22 cellular contexts compared by ENCODE assay signal in the genomic region with DNA sequence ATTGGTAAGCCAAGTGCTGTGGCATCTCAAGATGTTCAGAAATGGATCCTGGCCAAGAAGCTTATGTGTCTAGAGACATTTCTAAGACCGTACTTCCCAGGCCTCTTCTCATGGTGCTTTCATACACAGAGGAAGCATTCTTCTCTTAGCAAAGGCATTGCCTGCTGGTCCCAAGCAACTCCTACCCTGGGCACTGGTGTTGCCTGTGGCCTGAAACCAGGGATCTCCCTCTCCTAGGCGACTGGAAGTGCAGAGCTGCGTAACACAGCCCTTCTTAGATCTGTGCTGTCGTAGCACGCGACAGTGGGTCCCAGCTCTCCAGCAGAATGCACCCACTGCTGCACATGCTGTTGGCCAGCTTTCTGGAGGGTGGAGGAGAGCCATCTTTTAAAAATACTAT.
DNase-seq lines count a peak whose midpoint lies in the region; ATAC-seq and TF ChIP-seq lines count a peak whose summit lies in the region.
"Had no signal": no experiment of that assay in that cellular context is flagged by ENCODE, and none has a peak within 500 bp of the region (broad histone marks: within the 10 kb centered on the region; RNA-seq: fewer than 3 reads in every experiment).

No MANE protein-coding gene starts in this region.

- POLR2A ChIA-PET in activated CD8-positive, alpha-beta T cell treated with anti-CD3 and anti-CD28 coated beads for 36 hours (lab: Charles Lee) = no interaction called here
- POLR2A ChIA-PET in activated CD8-positive, alpha-beta T cell treated with anti-CD3 and anti-CD28 coated beads, Interleukin-2, amount 10 ng/mL, durations not matched to agents 7 days and 5 days (lab: Charles Lee) = interaction anchor here (0.6 to 0.8 kb wide), 2 partner anchors 12 to 437 kb away, joined by 3 to 4 read pairs; no protein-coding TSS in a partner anchor

- peaks cover 11% of the 10 kb centered on the region for H3K4me1 Mint-ChIP-seq in activated CD8-positive, alpha-beta T cell treated with anti-CD3 and anti-CD28 coated beads for 36 hours (ENCODE audit: low read depth)
- peaks cover 10% of the 10 kb centered on the region for H3K4me1 Mint-ChIP-seq in activated CD8-positive, alpha-beta T cell treated with anti-CD3 and anti-CD28 coated beads, Interleukin-2, amount 10 ng/mL, durations not matched to agents 7 days and 5 days (ENCODE audit: low read depth)
- H3K4me1 Mint-ChIP-seq in activated naive CD8-positive, alpha-beta T cell treated with anti-CD3 and anti-CD28 coated beads, Interleukin-2, amount 50 U/mL, for 24 hours = peaks cover 20% of the 10 kb centered on the region

- WGBS in hepatocyte (ENCODE audit: low lambda C conversion rate, missing lambda C conversion rate) = 93% methylated on average over 6 of the region's 6 CpGs
- WGBS in psoas muscle, 3 donors = 84 to 88% (median 87%) methylated on average over 6 of the region's 6 CpGs

- no peak for TF ChIP-seq CTCF in activated CD8-positive, alpha-beta T cell treated with anti-CD3 and anti-CD28 coated beads for 36 hours (IDR thresholded peaks at IDR 0.05)
- TF ChIP-seq CTCF in WERI-Rb-1 (IDR thresholded peaks at IDR 0.05; ENCODE audit: low read depth, low read length) (no peak), hepatocyte (IDR thresholded peaks at IDR 0.05; ENCODE audit: poor library complexity) (no peak), thoracic aorta (IDR thresholded peaks at IDR 0.05) (no peak), psoas muscle (IDR thresholded peaks at IDR 0.05) (no peak)

- CTCF ChIA-PET in activated CD8-positive, alpha-beta T cell treated with anti-CD3 and anti-CD28 coated beads for 36 hours (lab: Charles Lee) = no interaction called here
- CTCF ChIA-PET in activated CD8-positive, alpha-beta T cell treated with anti-CD3 and anti-CD28 coated beads, Interleukin-2, amount 10 ng/mL, durations not matched to agents 7 days and 5 days (lab: Charles Lee) = interaction anchor here (1.0 to 3.3 kb wide), 2 partner anchors 9 to 319 kb away, joined by 5 to 13 read pairs; no protein-coding TSS in a partner anchor

- peak overlapping the region; percentile 32 for H3K27ac Mint-ChIP-seq in activated CD8-positive, alpha-beta T cell treated with anti-CD3 and anti-CD28 coated beads for 36 hours
- H3K27ac Mint-ChIP-seq in activated CD8-positive, alpha-beta T cell treated with anti-CD3 and anti-CD28 coated beads, Interleukin-2, amount 10 ng/mL, durations not matched to agents 7 days and 5 days = no peak overlapping the region
- H3K27ac Mint-ChIP-seq in activated naive CD8-positive, alpha-beta T cell treated with anti-CD3 and anti-CD28 coated beads, Interleukin-2, amount 50 U/mL, for 24 hours = no peak overlapping the region

- no peaks in the 10 kb centered on the region for H3K27me3 Mint-ChIP-seq in activated CD8-positive, alpha-beta T cell treated with anti-CD3 and anti-CD28 coated beads for 36 hours
- H3K27me3 Mint-ChIP-seq in activated CD8-positive, alpha-beta T cell treated with anti-CD3 and anti-CD28 coated beads, Interleukin-2, amount 10 ng/mL, durations not matched to agents 7 days and 5 days (ENCODE audit: low read depth) = no peaks in the 10 kb centered on the region
- no peaks in the 10 kb centered on the region for H3K27me3 Mint-ChIP-seq in activated naive CD8-positive, alpha-beta T cell treated with anti-CD3 and anti-CD28 coated beads, Interleukin-2, amount 50 U/mL, for 24 hours

- no peak overlapping the region for H3K4me3 Mint-ChIP-seq in activated CD8-positive, alpha-beta T cell treated with anti-CD3 and anti-CD28 coated beads for 36 hours
- no peak overlapping the region for H3K4me3 Mint-ChIP-seq in activated CD8-positive, alpha-beta T cell treated with anti-CD3 and anti-CD28 coated beads, Interleukin-2, amount 10 ng/mL, durations not matched to agents 7 days and 5 days
- H3K4me3 Mint-ChIP-seq in activated naive CD8-positive, alpha-beta T cell treated with anti-CD3 and anti-CD28 coated beads, Interleukin-2, amount 50 U/mL, for 24 hours = no peak overlapping the region

- peaks cover 18% of the 10 kb centered on the region for H3K79me2 ChIP-seq in hepatocyte

- H3K4me3 ChIP-seq in WERI-Rb-1 (ENCODE audit: low read depth, low read length) (no peak overlapping the region), hepatocyte (no peak overlapping the region), thoracic aorta (no peak overlapping the region), psoas muscle (no peak overlapping the region)
- H3K4me3 ChIP-seq: colonic mucosa, GM12878, ovary had no signal

- H3K27me3 ChIP-seq in WERI-Rb-1 (ENCODE audit: insufficient read depth, low read depth, severe bottlenecking) (no peaks in the 10 kb centered on the region), hepatocyte (no peaks in the 10 kb centered on the region), thoracic aorta (replicated peaks; ENCODE audit: insufficient read depth) (no peaks in the 10 kb centered on the region), psoas muscle (ENCODE audit: insufficient read depth in 3 of 3, low read length in 2 of 3) (no peaks in the 10 kb centered on the region)
- H3K27me3 ChIP-seq: colonic mucosa, ovary had no signal

- H3K9me3 Mint-ChIP-seq in activated CD8-positive, alpha-beta T cell treated with anti-CD3 and anti-CD28 coated beads for 36 hours = no peaks in the 10 kb centered on the region
- H3K9me3 Mint-ChIP-seq in activated CD8-positive, alpha-beta T cell treated with anti-CD3 and anti-CD28 coated beads, Interleukin-2, amount 10 ng/mL, durations not matched to agents 7 days and 5 days (ENCODE audit: insufficient read depth) = no peaks in the 10 kb centered on the region
- H3K9me3 Mint-ChIP-seq in activated naive CD8-positive, alpha-beta T cell treated with anti-CD3 and anti-CD28 coated beads, Interleukin-2, amount 50 U/mL, for 24 hours = no peaks in the 10 kb centered on the region

- H3K4me1 ChIP-seq in hepatocyte (ENCODE audit: insufficient read depth) (peaks cover 44% of the 10 kb centered on the region), thoracic aorta (ENCODE audit: control insufficient read depth in 1 of 2, low read depth in 2 of 2) (peaks cover 3 to 29% of the 10 kb centered on the region in 2 donors), psoas muscle (peaks cover 11% of the 10 kb centered on the region)
- H3K4me1 ChIP-seq: colonic mucosa had no signal

- H4K20me1 ChIP-seq in hepatocyte (ENCODE audit: insufficient read depth, poor library complexity, severe bottlenecking) = no peaks in the 10 kb centered on the region

- no peak for ATAC-seq in activated CD8-positive, alpha-beta T cell treated with anti-CD3 and anti-CD28 coated beads for 36 hours
- ATAC-seq in activated CD8-positive, alpha-beta T cell treated with anti-CD3 and anti-CD28 coated beads, Interleukin-2, amount 10 ng/mL, durations not matched to agents 7 days and 5 days = no peak
- no peak for ATAC-seq in thoracic aorta (ENCODE audit: insufficient number of reproducible peaks, low FRiP score, low read depth)
- no peak for ATAC-seq in activated naive CD8-positive, alpha-beta T cell treated with anti-CD3 and anti-CD28 coated beads, Interleukin-2, amount 50 U/mL, for 24 hours
- no peak for ATAC-seq in psoas muscle
- ATAC-seq: GM12878, sciatic nerve had no signal

- H3K36me3 Mint-ChIP-seq in activated CD8-positive, alpha-beta T cell treated with anti-CD3 and anti-CD28 coated beads for 36 hours (ENCODE audit: low read depth) = peaks cover 4% of the 10 kb centered on the region
- peaks cover 2% of the 10 kb centered on the region for H3K36me3 Mint-ChIP-seq in activated CD8-positive, alpha-beta T cell treated with anti-CD3 and anti-CD28 coated beads, Interleukin-2, amount 10 ng/mL, durations not matched to agents 7 days and 5 days (ENCODE audit: low read depth)
- H3K36me3 Mint-ChIP-seq in activated naive CD8-positive, alpha-beta T cell treated with anti-CD3 and anti-CD28 coated beads, Interleukin-2, amount 50 U/mL, for 24 hours (ENCODE audit: low read depth) = no peaks in the 10 kb centered on the region

- intact Hi-C loops in activated CD8-positive, alpha-beta T cell treated with anti-CD3 and anti-CD28 coated beads for 36 hours (cut with micrococcal nuclease) = no loop called here
- intact Hi-C loops in psoas muscle (cut with DNase I) = no loop called here

- H3K9me2 ChIP-seq in hepatocyte (replicated peaks; ENCODE audit: insufficient read depth) = no peaks in the 10 kb centered on the region

- H3K4me2 ChIP-seq in hepatocyte = peak overlapping the region; percentile 60
- H3K4me2 ChIP-seq: KMS-11 had no signal

- DNase-seq in activated CD8-positive, alpha-beta T cell treated with anti-CD3 and anti-CD28 coated beads for 36 hours = no peak
- DNase-seq in activated CD8-positive, alpha-beta T cell treated with anti-CD3 and anti-CD28 coated beads, Interleukin-2, amount 10 ng/mL, durations not matched to agents 7 days and 5 days = no peak
- DNase-seq in WERI-Rb-1 = no peak
- DNase-seq in hepatocyte (ENCODE audit: low spot score) = no peak
- no peak for DNase-seq in thoracic aorta (ENCODE audit: low spot score)
- DNase-seq in activated naive CD8-positive, alpha-beta T cell treated with anti-CD3 and anti-CD28 coated beads, Interleukin-2, amount 50 U/mL, for 24 hours = no peak
- DNase-seq in psoas muscle = no peak
- no peak for DNase-seq in SHP77 (lab: John Stamatoyannopoulos, UW)
- DNase-seq: activated CD4-positive, alpha-beta T cell treated with anti-CD3 and anti-CD28 coated beads for 1 hour; colonic mucosa; DMS153; kidney glomerular epithelial cell; mammary epithelial cell; NCI-H187 treated with DMSO at 0.1 percent for 48 hours; NCI-H226; NCI-H774; OCI-M1; ovary had no signal

- H3K36me3 ChIP-seq in WERI-Rb-1 = peaks cover 66% of the 10 kb centered on the region
- no peaks in the 10 kb centered on the region for H3K36me3 ChIP-seq in hepatocyte (replicated peaks; ENCODE audit: insufficient read depth, low read depth)
- H3K36me3 ChIP-seq in thoracic aorta = no peaks in the 10 kb centered on the region
- no peaks in the 10 kb centered on the region for H3K36me3 ChIP-seq in psoas muscle (ENCODE audit: insufficient read depth in 1 of 2, low read depth in 1 of 2)
- H3K36me3 ChIP-seq: colonic mucosa, ovary had no signal

- no peak overlapping the region for H2AFZ ChIP-seq in hepatocyte

- H3K9me3 ChIP-seq in WERI-Rb-1 (ENCODE audit: severe bottlenecking) = no peaks in the 10 kb centered on the region
- no peaks in the 10 kb centered on the region for H3K9me3 ChIP-seq in hepatocyte (ENCODE audit: low read depth)
- H3K9me3 ChIP-seq in thoracic aorta = no peaks in the 10 kb centered on the region
- no peaks in the 10 kb centered on the region for H3K9me3 ChIP-seq in psoas muscle
- H3K9me3 ChIP-seq: colonic mucosa, ovary had no signal

- H3K27ac ChIP-seq in WERI-Rb-1 (peak overlapping the region; percentile 8; the same call in 1 of the 2 replicates), hepatocyte (peak overlapping the region; percentile 87), thoracic aorta (peak overlapping the region; percentile 49 to 68), psoas muscle (no peak overlapping the region)
- H3K27ac ChIP-seq: C4-2B, colonic mucosa, KMS-11, ovary had no signal
